19 cellular contexts compared by ENCODE assay signal in the genomic region with DNA sequence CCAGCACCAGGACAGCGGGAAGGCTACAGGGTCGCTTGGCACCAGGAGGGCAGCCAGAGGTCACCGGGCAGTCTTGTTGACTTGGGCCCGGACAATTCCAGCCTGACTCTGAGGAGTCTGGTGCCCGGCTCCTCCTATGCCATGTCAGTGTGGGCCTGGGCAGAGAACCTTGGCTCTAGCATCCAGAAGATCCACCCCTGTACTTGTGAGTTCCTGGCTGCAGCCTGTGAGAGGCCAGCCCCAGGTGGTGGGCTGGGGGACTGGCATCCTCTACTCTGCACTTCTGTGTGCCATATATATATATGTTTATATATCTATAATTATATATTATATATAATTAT. TPM values are rescaled to one million over a fixed set of nuclear protein-coding genes. Genes with fewer than 3 reads are reported as not detected.
DNase-seq lines count a peak whose midpoint lies in the region; ATAC-seq and TF ChIP-seq lines count a peak whose summit lies in the region.
"Had no signal": no experiment of that assay in that cellular context is flagged by ENCODE, and none has a peak within 500 bp of the region (broad histone marks: within the 10 kb centered on the region; RNA-seq: fewer than 3 reads in every experiment).

No MANE protein-coding gene starts in this region.

- DNase-seq in DMS 273 (lab: John Stamatoyannopoulos, UW; ENCODE audit: unreplicated experiment) (peak; percentile 67), DMS 273 treated with DMSO at 0.1 percent for 48 hours (lab: John Stamatoyannopoulos, UW) (no peak), Right ventricle myocardium inferior (ENCODE audit: missing footprints) (no peak), right cardiac atrium (no peak), left lobe of liver (ENCODE audit: low spot score) (no peak), NCI-H187 treated with DMSO at 0.1 percent for 48 hours (lab: John Stamatoyannopoulos, UW) (no peak), GM10266 (ENCODE audit: extremely low spot score) (no peak)
- DNase-seq: colonic mucosa, NCI-H1436, NCI-H226, occipital lobe, retina, thyroid gland had no signal

- intact Hi-C loops in Right ventricle myocardium inferior (cut with DNase I) (no loop called here), right cardiac atrium (cut with DNase I) (no loop called here)

- no peak for TF ChIP-seq CTCF in GM10266 (IDR thresholded peaks at IDR 0.05; ENCODE audit: control insufficient read depth, insufficient read depth, low read depth, missing control alignments)

- no peak overlapping the region for H3K4me3 ChIP-seq in right cardiac atrium (ENCODE audit: low read length)
- H3K4me3 ChIP-seq: colonic mucosa, thyroid gland had no signal

- no peaks in the 10 kb centered on the region for H3K4me1 ChIP-seq in right cardiac atrium (ENCODE audit: control insufficient read depth, insufficient read depth, low read length)
- H3K4me1 ChIP-seq: colonic mucosa had no signal

- ATAC-seq in Right ventricle myocardium inferior, result peak; percentile 3
- no peak for ATAC-seq in right cardiac atrium
- ATAC-seq in left lobe of liver, result peak; percentile 63
- no peak for ATAC-seq in HG03378 (IDR thresholded peaks at IDR 0.05; ENCODE audit: unreplicated experiment)

- H3K27me3 ChIP-seq in right cardiac atrium (ENCODE audit: control insufficient read depth, insufficient read depth), result no peaks in the 10 kb centered on the region
- H3K27me3 ChIP-seq: colonic mucosa, thyroid gland had no signal

- 94% methylated on average over 5 of the region's 5 CpGs for WGBS in right cardiac atrium

- H3K9me3 ChIP-seq in right cardiac atrium (ENCODE audit: control insufficient read depth, low read length), result no peaks in the 10 kb centered on the region
- H3K9me3 ChIP-seq: colonic mucosa, thyroid gland had no signal

- no peak overlapping the region for H3K27ac ChIP-seq in right cardiac atrium (ENCODE audit: low read length)
- H3K27ac ChIP-seq: 22Rv1, colonic mucosa, thyroid gland, VCaP had no signal

RNA-seq across cellular contexts. Expression of gene PTPN7, which starts 11.6 kb away (rescaled TPM):
- total RNA-seq in Right ventricle myocardium inferior, result 0.51 TPM
- total RNA-seq in right cardiac atrium, result 1 to 10 TPM in 1 of 4 donors, under 1 TPM in 3; 0.28 to 1.7 (median 0.66) TPM
- 0.29 TPM for polyA plus RNA-seq in right cardiac atrium
- total RNA-seq in left lobe of liver, result 0.86 TPM
- total RNA-seq: HT1080 had no signal

RNA-seq across cellular contexts. Expression of gene LGR6, which starts 21.6 kb away (rescaled TPM):
- 4.1 TPM for total RNA-seq in Right ventricle myocardium inferior
- total RNA-seq in right cardiac atrium, result 10 to 100 TPM; 22.4 to 52.7 (median 35.8) TPM
- 22.5 TPM for polyA plus RNA-seq in right cardiac atrium
- total RNA-seq in left lobe of liver, result 1.4 TPM
- total RNA-seq: activated T-helper 1 cell treated with anti-CD3 and anti-CD28 coated beads, Interleukin-12 subunit alpha, Interleukin-12 subunit beta, Interleukin-2, Interleukin-4 antibody, amounts not matched to agents 30 ng/mL and 10 ng/mL and 1 ng/mL, durations not matched to agents 14 hours and 24 hours and 36 hours; HT1080; T-helper 1 cell treated with Interleukin-12 subunit alpha and Interleukin-12 subunit beta and Interleukin-4 antibody, amounts not matched to agents 30 ng/mL and 1 ng/mL, for 36 hours had no signal

RNA-seq across cellular contexts. Expression of gene ARL8A, which starts 27.4 kb away (rescaled TPM):
- total RNA-seq in Right ventricle myocardium inferior, result 64.6 TPM
- 10 to 100 TPM; 60.9 to 75.3 (median 66.7) TPM for total RNA-seq in right cardiac atrium
- 32.0 TPM for polyA plus RNA-seq in right cardiac atrium
- total RNA-seq in left lobe of liver, result 34.6 TPM

RNA-seq across cellular contexts. Expression of gene GPR37L1, which starts 49.3 kb away (rescaled TPM):
- 0.08 TPM for total RNA-seq in Right ventricle myocardium inferior
- under 1 TPM in 3 of 4 donors, not detected in 1; 0.06 to 0.21 (median 0.11) TPM for total RNA-seq in right cardiac atrium
- polyA plus RNA-seq in right cardiac atrium, result 0.20 TPM
- total RNA-seq in left lobe of liver, result not detected
- total RNA-seq: activated T-helper 1 cell treated with anti-CD3 and anti-CD28 coated beads, Interleukin-12 subunit alpha, Interleukin-12 subunit beta, Interleukin-2, Interleukin-4 antibody, amounts not matched to agents 30 ng/mL and 10 ng/mL and 1 ng/mL, durations not matched to agents 14 hours and 24 hours and 36 hours; HT1080; T-helper 1 cell treated with Interleukin-12 subunit alpha and Interleukin-12 subunit beta and Interleukin-4 antibody, amounts not matched to agents 30 ng/mL and 1 ng/mL, for 36 hours had no signal

Comparison
In these comparisons a context has a peak if more than half of its experiments do, and no peak if none do; other contexts are left out.
1. ATAC-seq: peak in Right ventricle myocardium inferior (single experiment) and left lobe of liver (single experiment); none in right cardiac atrium (0 of 2) and HG03378 (single experiment).